22 cellular contexts compared by ENCODE assay signal in genomic region chr12:132314035-132314434, GRCh38. TPM values are rescaled to one million over a fixed set of nuclear protein-coding genes. Genes with fewer than 3 reads are reported as not detected.
DNase-seq lines count a peak whose midpoint lies in the region; ATAC-seq and TF ChIP-seq lines count a peak whose summit lies in the region.
"Had no signal": no experiment of that assay in that cellular context is flagged by ENCODE, and none has a peak within 500 bp of the region (broad histone marks: within the 10 kb centered on the region; RNA-seq: fewer than 3 reads in every experiment).

No MANE protein-coding gene starts in this region.

- H3K9me3 ChIP-seq in BLaER1 (peaks cover 18% of the 10 kb centered on the region), T-helper 17 cell (ENCODE audit: control insufficient read depth, low read length, poor library complexity, severe bottlenecking) (no peaks in the 10 kb centered on the region)
- H3K9me3 ChIP-seq in BLaER1 treated with 17β-estradiol and CSF1 and Interleukin-3, amounts not matched to agents 10 nM and 100 nM (replicated peaks in 1 of 11): peaks cover 7 to 21% (median 17%) of the 10 kb centered on the region in 11 experiments

- no peak for DNase-seq in T-helper 17 cell
- no peak for DNase-seq in NK-92 treated with Interleukin-12 subunit alpha and Interleukin-12 subunit beta, amount 100 ng/mL, for 24 hours (lab: John Stamatoyannopoulos, UW)
- DNase-seq in coronary artery (ENCODE audit: low spot score): no peak
- DNase-seq: 8988T; ACHN; BE2C; C1 segment of cervical spinal cord; CD4-positive, alpha-beta memory T cell; CD4-positive, CD25-positive, alpha-beta regulatory T cell; CD8-positive, alpha-beta memory T cell; COR-L47; DMS 273 treated with DMSO at 0.1 percent for 48 hours; DMS153; DMS53; DMS79; EL; GDM1 had no signal

- no peak for ATAC-seq in T-helper 17 cell
- no peak for ATAC-seq in GM21515 (IDR thresholded peaks at IDR 0.05; ENCODE audit: unreplicated experiment)
- ATAC-seq: GM12878 had no signal

- H3K4me3 Mint-ChIP-seq in T-helper 17 cell: peak overlapping the region; percentile 2
- H3K4me3 Mint-ChIP-seq: CD14-positive monocyte; CD4-positive, alpha-beta memory T cell; CD4-positive, CD25-positive, alpha-beta regulatory T cell; CD8-positive, alpha-beta memory T cell had no signal

- H3K4me2 ChIP-seq in BLaER1: peak overlapping the region; percentile 82
- H3K4me2 ChIP-seq in BLaER1 treated with 17β-estradiol and CSF1 and Interleukin-3, amounts not matched to agents 10 nM and 100 nM: peak overlapping the region; percentile 76 to 92 (median 85)

- no peaks in the 10 kb centered on the region for H3K27me3 ChIP-seq in BLaER1
- peaks cover 0 to 26% (median 8%) of the 10 kb centered on the region in 11 experiments; a peak in 9 of 22 replicates for H3K27me3 ChIP-seq in BLaER1 treated with 17β-estradiol and CSF1 and Interleukin-3, amounts not matched to agents 10 nM and 100 nM

- no peak for TF ChIP-seq CTCF in coronary artery (IDR thresholded peaks at IDR 0.05)

- H3K27me3 Mint-ChIP-seq in T-helper 17 cell: peaks cover 26% of the 10 kb centered on the region
- H3K27me3 Mint-ChIP-seq: CD4-positive, CD25-positive, alpha-beta regulatory T cell had no signal

- peaks cover 2% of the 10 kb centered on the region for H3K36me3 Mint-ChIP-seq in T-helper 17 cell (ENCODE audit: low read depth)
- H3K36me3 Mint-ChIP-seq: CD14-positive monocyte; CD4-positive, CD25-positive, alpha-beta regulatory T cell had no signal

- no peaks in the 10 kb centered on the region for H3K4me1 Mint-ChIP-seq in T-helper 17 cell
- H3K4me1 Mint-ChIP-seq: CD14-positive monocyte; CD4-positive, alpha-beta memory T cell; CD4-positive, CD25-positive, alpha-beta regulatory T cell; CD8-positive, alpha-beta memory T cell had no signal

- H4K20me1 ChIP-seq in BLaER1: no peaks in the 10 kb centered on the region
- H4K20me1 ChIP-seq in BLaER1 treated with 17β-estradiol and CSF1 and Interleukin-3, amounts not matched to agents 10 nM and 100 nM: peaks cover 0 to 3% (median 0%) of the 10 kb centered on the region in 11 experiments; a peak in 2 of 22 replicates

- no peak overlapping the region for H3K27ac Mint-ChIP-seq in T-helper 17 cell
- H3K27ac Mint-ChIP-seq: CD14-positive monocyte; CD4-positive, alpha-beta memory T cell; CD4-positive, CD25-positive, alpha-beta regulatory T cell; CD8-positive, alpha-beta memory T cell had no signal

- H3K4me1 ChIP-seq in BLaER1: peaks cover 62% of the 10 kb centered on the region
- peaks cover 47 to 64% (median 51%) of the 10 kb centered on the region in 10 experiments for H3K4me1 ChIP-seq in BLaER1 treated with 17β-estradiol and CSF1 and Interleukin-3, amounts not matched to agents 10 nM and 100 nM
- H3K4me1 ChIP-seq: BE2C had no signal

- H3K27ac ChIP-seq in BLaER1 (no peak overlapping the region), coronary artery (no peak overlapping the region)
- no peak overlapping the region for H3K27ac ChIP-seq in BLaER1 treated with 17β-estradiol and CSF1 and Interleukin-3, amounts not matched to agents 10 nM and 100 nM

- H3K4me3 ChIP-seq in BLaER1 (no peak overlapping the region), coronary artery (no peak overlapping the region)
- no peak overlapping the region for H3K4me3 ChIP-seq in BLaER1 treated with 17β-estradiol and CSF1 and Interleukin-3, amounts not matched to agents 10 nM and 100 nM
- H3K4me3 ChIP-seq: GM12878 had no signal

- no peaks in the 10 kb centered on the region for H3K36me3 ChIP-seq in BLaER1
- 0 out of 22 replicates have a peak, but pooled peaks cover 0 to 4% (median 0%) of the 10 kb centered on the region in 11 experiments for H3K36me3 ChIP-seq in BLaER1 treated with 17β-estradiol and CSF1 and Interleukin-3, amounts not matched to agents 10 nM and 100 nM
- H3K36me3 ChIP-seq: BE2C had no signal

- H3K9ac ChIP-seq in BLaER1: no peak overlapping the region
- H3K9ac ChIP-seq in BLaER1 treated with 17β-estradiol and CSF1 and Interleukin-3, amounts not matched to agents 10 nM and 100 nM: no peak overlapping the region

RNA-seq across cellular contexts. Expression of gene GALNT9, which starts 15.4 kb away (rescaled TPM):
- total RNA-seq in T-helper 17 cell: not detected
- total RNA-seq: CD4-positive, alpha-beta memory T cell; GM12878 had no signal
